In the genomic region with DNA sequence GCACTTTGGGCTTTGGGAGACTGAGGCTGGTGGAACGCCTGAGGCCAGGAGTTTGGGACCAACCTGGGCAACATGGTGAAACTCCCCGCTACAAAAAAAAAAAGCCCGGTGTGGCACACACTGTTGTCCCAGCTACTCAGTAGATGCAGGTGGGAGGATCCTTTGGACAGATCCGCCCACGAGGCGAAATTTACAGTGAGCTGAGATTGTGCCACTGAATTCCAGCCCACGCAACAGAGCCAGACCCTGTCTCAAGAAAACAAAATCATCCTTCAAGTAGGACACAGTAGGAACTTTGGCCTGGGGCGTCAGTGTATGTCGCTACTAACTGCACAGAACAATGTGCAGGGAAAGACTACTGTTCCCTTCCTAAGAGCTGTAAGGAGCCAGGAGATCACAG, we compare ENCODE assay signal across 1 cellular context.
TF ChIP-seq lines count a peak whose summit lies in the region.

No MANE protein-coding gene starts in this region.

TF ChIP-seq in WTC11, 78 proteins besides CTCF, POLR2A, EP300 and RAD21:
- TF ChIP-seq, protein P1, sequence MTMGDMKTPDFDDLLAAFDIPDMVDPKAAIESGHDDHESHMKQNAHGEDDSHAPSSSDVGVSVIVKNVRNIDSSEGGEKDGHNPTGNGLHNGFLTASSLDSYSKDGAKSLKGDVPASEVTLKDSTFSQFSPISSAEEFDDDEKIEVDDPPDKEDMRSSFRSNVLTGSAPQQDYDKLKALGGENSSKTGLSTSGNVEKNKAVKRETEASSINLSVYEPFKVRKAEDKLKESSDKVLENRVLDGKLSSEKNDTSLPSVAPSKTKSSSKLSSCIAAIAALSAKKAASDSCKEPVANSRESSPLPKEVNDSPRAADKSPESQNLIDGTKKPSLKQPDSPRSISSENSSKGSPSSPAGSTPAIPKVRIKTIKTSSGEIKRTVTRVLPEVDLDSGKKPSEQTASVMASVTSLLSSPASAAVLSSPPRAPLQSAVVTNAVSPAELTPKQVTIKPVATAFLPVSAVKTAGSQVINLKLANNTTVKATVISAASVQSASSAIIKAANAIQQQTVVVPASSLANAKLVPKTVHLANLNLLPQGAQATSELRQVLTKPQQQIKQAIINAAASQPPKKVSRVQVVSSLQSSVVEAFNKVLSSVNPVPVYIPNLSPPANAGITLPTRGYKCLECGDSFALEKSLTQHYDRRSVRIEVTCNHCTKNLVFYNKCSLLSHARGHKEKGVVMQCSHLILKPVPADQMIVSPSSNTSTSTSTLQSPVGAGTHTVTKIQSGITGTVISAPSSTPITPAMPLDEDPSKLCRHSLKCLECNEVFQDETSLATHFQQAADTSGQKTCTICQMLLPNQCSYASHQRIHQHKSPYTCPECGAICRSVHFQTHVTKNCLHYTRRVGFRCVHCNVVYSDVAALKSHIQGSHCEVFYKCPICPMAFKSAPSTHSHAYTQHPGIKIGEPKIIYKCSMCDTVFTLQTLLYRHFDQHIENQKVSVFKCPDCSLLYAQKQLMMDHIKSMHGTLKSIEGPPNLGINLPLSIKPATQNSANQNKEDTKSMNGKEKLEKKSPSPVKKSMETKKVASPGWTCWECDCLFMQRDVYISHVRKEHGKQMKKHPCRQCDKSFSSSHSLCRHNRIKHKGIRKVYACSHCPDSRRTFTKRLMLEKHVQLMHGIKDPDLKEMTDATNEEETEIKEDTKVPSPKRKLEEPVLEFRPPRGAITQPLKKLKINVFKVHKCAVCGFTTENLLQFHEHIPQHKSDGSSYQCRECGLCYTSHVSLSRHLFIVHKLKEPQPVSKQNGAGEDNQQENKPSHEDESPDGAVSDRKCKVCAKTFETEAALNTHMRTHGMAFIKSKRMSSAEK (CRISPR knock-in tag; IDR thresholded peaks at IDR 0.05; ENCODE audit: borderline replicate concordance), result no peak
- TF ChIP-seq, protein P2, sequence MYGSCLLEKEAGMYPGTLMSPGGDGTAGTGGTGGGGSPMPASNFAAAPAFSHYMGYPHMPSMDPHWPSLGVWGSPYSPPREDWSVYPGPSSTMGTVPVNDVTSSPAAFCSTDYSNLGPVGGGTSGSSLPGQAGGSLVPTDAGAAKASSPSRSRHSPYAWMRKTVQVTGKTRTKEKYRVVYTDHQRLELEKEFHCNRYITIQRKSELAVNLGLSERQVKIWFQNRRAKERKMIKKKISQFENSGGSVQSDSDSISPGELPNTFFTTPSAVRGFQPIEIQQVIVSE (CRISPR knock-in tag; IDR thresholded peaks at IDR 0.05; ENCODE audit: borderline replicate concordance), result no peak
- TF ChIP-seq CREM (CRISPR knock-in tag; IDR thresholded peaks at IDR 0.05) (no peak), RELA (CRISPR knock-in tag; IDR thresholded peaks at IDR 0.05; ENCODE audit: borderline replicate concordance) (no peak), GRHL2 (CRISPR knock-in tag; IDR thresholded peaks at IDR 0.05; ENCODE audit: insufficient replicate concordance, severe bottlenecking) (no peak)
